8 cellular contexts compared by ENCODE assay signal in the genomic region with DNA sequence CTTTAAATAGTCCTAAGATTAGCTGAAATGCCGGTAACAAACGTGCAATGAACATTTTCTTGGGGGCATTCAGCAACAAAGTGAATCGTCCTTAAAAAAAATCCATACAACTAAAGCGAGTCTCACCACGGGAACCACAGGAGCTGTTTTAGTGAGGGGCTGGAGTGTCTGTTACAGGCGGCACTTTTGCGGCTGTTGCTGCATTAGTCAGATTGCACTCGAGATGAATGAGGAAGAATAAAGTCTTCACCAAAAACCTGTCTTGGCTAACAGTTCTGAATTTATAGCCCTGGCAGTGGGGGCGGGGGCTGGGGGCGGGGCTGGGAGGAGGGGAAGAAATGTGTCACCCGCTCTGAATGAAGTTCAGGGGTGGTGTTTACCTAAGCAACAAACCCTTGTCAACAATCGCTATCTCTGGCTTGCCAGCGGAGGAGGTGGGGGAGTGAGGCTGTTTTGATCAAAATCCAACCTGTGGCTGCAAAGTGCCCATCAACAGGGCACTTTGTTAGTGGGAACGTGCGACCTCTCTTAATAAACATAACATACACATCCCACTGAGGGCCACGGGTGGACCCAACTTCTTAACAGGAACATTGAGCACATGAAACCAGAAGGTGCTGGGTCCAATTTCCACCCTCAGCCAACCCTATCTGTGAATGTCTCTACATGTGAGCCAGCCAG. TPM values are rescaled to one million over a fixed set of nuclear protein-coding genes. Genes with fewer than 3 reads are reported as not detected.
DNase-seq lines count a peak whose midpoint lies in the region; ATAC-seq and TF ChIP-seq lines count a peak whose summit lies in the region.

No MANE protein-coding gene starts in this region.

- no peaks in the 10 kb centered on the region for H3K36me3 Mint-ChIP-seq in natural killer cell treated with Interleukin-12 subunit alpha and Interleukin-12 subunit beta and Interleukin-15 and Interleukin-18, amount 100 ng/mL, for 72 hours

- H3K4me1 ChIP-seq in testis: peaks cover 7% of the 10 kb centered on the region

- WGBS in testis, 2 donors: 34 to 44% methylated on average over 16 of the region's 16 CpGs

- H3K9me3 Mint-ChIP-seq in natural killer cell treated with Interleukin-12 subunit alpha and Interleukin-12 subunit beta and Interleukin-15 and Interleukin-18, amount 100 ng/mL, for 72 hours: no peaks in the 10 kb centered on the region

- no peaks in the 10 kb centered on the region for H3K36me3 ChIP-seq in testis (ENCODE audit: low read depth, missing control alignments)

- H3K4me3 Mint-ChIP-seq in natural killer cell treated with Interleukin-12 subunit alpha and Interleukin-12 subunit beta and Interleukin-15 and Interleukin-18, amount 100 ng/mL, for 72 hours: no peak overlapping the region

- peak; percentile 64 to 68 for ATAC-seq in natural killer cell treated with Interleukin-12 subunit alpha and Interleukin-12 subunit beta and Interleukin-15 and Interleukin-18, amount 100 ng/mL, for 72 hours
- ATAC-seq in HG02970 (IDR thresholded peaks at IDR 0.05; ENCODE audit: low FRiP score, unreplicated experiment): no peak

- TF ChIP-seq POLR2A in testis (IDR thresholded peaks at IDR 0.05): no peak

- H3K9me3 ChIP-seq in testis: no peaks in the 10 kb centered on the region

- H3K27me3 ChIP-seq in testis: no peaks in the 10 kb centered on the region

- H3K4me1 Mint-ChIP-seq in natural killer cell treated with Interleukin-12 subunit alpha and Interleukin-12 subunit beta and Interleukin-15 and Interleukin-18, amount 100 ng/mL, for 72 hours (ENCODE audit: low read depth in 2 of 2): peaks cover 26 to 40% of the 10 kb centered on the region in 2 donors

- no peak for TF ChIP-seq CTCF in testis (IDR thresholded peaks at IDR 0.05)

- intact Hi-C loops in testis (cut with DNase I; ENCODE audit: low total_unique reads): no loop called here

- H3K27ac Mint-ChIP-seq in natural killer cell treated with Interleukin-12 subunit alpha and Interleukin-12 subunit beta and Interleukin-15 and Interleukin-18, amount 100 ng/mL, for 72 hours: peak overlapping the region in 1 of 2 donors; percentile 0

- peaks cover 6 to 25% of the 10 kb centered on the region in 2 donors for H3K27me3 Mint-ChIP-seq in natural killer cell treated with Interleukin-12 subunit alpha and Interleukin-12 subunit beta and Interleukin-15 and Interleukin-18, amount 100 ng/mL, for 72 hours

- H3K27ac ChIP-seq in testis: no peak overlapping the region

- peak; percentile 77 to 82 for DNase-seq in AML-193 (lab: John Stamatoyannopoulos, UW)
- DNase-seq in MV-4-11 (lab: John Stamatoyannopoulos, UW): peak; percentile 98
- DNase-seq in activated CD4-positive, alpha-beta T cell treated with anti-CD3 and anti-CD28 coated beads for 24 hours (ENCODE audit: low read depth in 2 of 2): peak; percentile 11 to 31
- peak; percentile 88 to 97 for DNase-seq in dermis microvascular lymphatic vessel endothelial cell (ENCODE audit: low read depth in 2 of 2)
- DNase-seq in natural killer cell treated with Interleukin-12 subunit alpha and Interleukin-12 subunit beta and Interleukin-15 and Interleukin-18, amount 100 ng/mL, for 72 hours (ENCODE audit: low spot score): no peak
- peak; percentile 9 for DNase-seq in testis
- no peak for DNase-seq in COLO829 (ENCODE audit: low spot score)

- no peak overlapping the region for H3K4me3 ChIP-seq in testis

RNA-seq across cellular contexts. Expression of a gene that starts 44.5 kb away (rescaled TPM):
- 1.3 and 5.7 TPM in 2 replicates for total RNA-seq in dermis microvascular lymphatic vessel endothelial cell
- 1 to 10 TPM; 6.6 to 6.9 TPM for total RNA-seq in natural killer cell treated with Interleukin-12 subunit alpha and Interleukin-12 subunit beta and Interleukin-15 and Interleukin-18, amount 100 ng/mL, for 72 hours
- 100 to 1,000 TPM in 1 of 2 donors, 10 to 100 TPM in 1; 92.9 to 127 TPM for total RNA-seq in testis
- 197 TPM for polyA plus RNA-seq in testis (ENCODE audit: insufficient read depth, low read depth, low replicate concordance)

Comparison
In these comparisons a context has a peak if more than half of its experiments do, and no peak if none do; other contexts are left out.
1. DNase-seq: peak in AML-193 (2 of 2), MV-4-11 (single experiment), activated CD4-positive, alpha-beta T cell treated with anti-CD3 and anti-CD28 coated beads for 24 hours (2 of 2), dermis microvascular lymphatic vessel endothelial cell (2 of 2) and testis (single experiment); none in natural killer cell treated with Interleukin-12 subunit alpha and Interleukin-12 subunit beta and Interleukin-15 and Interleukin-18, amount 100 ng/mL, for 72 hours (single experiment) and COLO829 (single experiment).
2. RNA of a gene that starts 44.5 kb away (total RNA-seq): 92.9 to 127 TPM in testis; 6.6 to 6.9 TPM in natural killer cell treated with Interleukin-12 subunit alpha and Interleukin-12 subunit beta and Interleukin-15 and Interleukin-18, amount 100 ng/mL, for 72 hours and 1.3 to 5.7 TPM in dermis microvascular lymphatic vessel endothelial cell; every median in the first group is over 10 times any median in the second.